24 cellular contexts compared by ENCODE assay signal in the genomic region with DNA sequence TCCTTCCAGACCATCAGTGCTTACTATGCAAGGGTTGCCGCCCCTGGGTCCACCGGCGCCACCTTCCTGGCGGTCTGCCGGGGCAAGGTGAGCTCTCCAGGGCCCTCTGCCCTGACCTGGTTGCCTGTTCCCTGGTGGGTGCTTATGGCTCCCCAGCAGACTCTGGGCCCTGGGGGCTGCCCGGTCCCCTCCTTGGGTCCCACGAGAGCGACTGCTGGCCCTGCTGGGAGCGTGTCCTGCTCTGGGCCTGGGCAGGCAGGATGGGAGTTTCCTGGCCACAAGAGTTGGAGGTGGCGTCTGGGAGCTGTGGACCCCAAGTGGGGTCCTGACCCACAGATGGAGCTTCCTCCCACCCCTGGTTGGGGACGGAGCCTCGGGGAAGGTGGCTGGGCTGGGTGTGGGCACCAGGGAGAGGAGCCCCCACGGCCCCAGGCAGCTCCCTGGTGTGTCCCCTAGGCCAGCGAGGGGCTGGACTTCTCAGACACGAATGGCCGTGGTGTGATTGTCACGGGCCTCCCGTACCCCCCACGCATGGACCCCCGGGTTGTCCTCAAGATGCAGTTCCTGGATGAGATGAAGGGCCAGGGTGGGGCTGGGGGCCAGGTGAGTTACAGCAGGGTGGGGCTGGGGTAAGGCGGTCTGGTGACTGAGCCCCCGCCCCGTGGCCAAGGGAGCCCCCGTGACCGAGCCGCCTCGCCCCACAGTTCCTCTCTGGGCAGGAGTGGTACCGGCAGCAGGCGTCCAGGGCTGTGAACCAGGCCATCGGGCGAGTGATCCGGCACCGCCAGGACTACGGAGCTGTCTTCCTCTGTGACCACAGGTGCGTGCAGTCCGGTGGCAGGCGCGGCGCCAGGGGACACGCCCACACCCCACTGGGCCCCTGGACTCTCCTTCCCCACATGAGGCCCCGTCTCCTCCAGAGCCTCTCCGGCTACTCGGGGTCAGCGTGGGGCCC. TPM values are rescaled to one million over a fixed set of nuclear protein-coding genes. Genes with fewer than 3 reads are reported as not detected.
A peak's percentile ranks its signal among the peaks of the same experiment; 100 is the strongest.
DNase-seq lines count a peak whose midpoint lies in the region; ATAC-seq and TF ChIP-seq lines count a peak whose summit lies in the region.
"Had no signal": no experiment of that assay in that cellular context is flagged by ENCODE, and none has a peak within 500 bp of the region (broad histone marks: within the 10 kb centered on the region; RNA-seq: fewer than 3 reads in every experiment).

No MANE protein-coding gene starts in this region.

- peaks cover 0 to 2% of the 10 kb centered on the region in 2 donors for H3K4me1 Mint-ChIP-seq in natural killer cell treated with Interleukin-12 subunit alpha and Interleukin-12 subunit beta and Interleukin-15 and Interleukin-18, amount 100 ng/mL, for 72 hours (ENCODE audit: low read depth in 2 of 2)
- H3K4me1 Mint-ChIP-seq in natural killer cell = peaks cover 0 to 14% of the 10 kb centered on the region in 2 donors
- H3K4me1 Mint-ChIP-seq: GM23338, mesothelial cell of epicardium had no signal

- TF ChIP-seq CTCF in natural killer cell (IDR thresholded peaks at IDR 0.05) (no peak), right atrium auricular region (IDR thresholded peaks at IDR 0.05) (no peak), brain microvascular endothelial cell (IDR thresholded peaks at IDR 0.05; ENCODE audit: low read depth, low read length, missing control alignments) (no peak)

- DNase-seq in natural killer cell treated with Interleukin-12 subunit alpha and Interleukin-12 subunit beta and Interleukin-15 and Interleukin-18, amount 100 ng/mL, for 72 hours (ENCODE audit: low spot score) = peak; percentile 49
- DNase-seq in natural killer cell (no peak), right atrium auricular region (ENCODE audit: low spot score) (no peak), sciatic nerve (ENCODE audit: low spot score) (peak; percentile 75), brain microvascular endothelial cell (no peak), NCI-H82 treated with DMSO at 0.1 percent for 48 hours (lab: John Stamatoyannopoulos, UW; ENCODE audit: unreplicated experiment) (no peak), cortex of kidney (lab: John Stamatoyannopoulos, UW) (no peak)
- no peak for DNase-seq in stimulated activated CD4-positive, alpha-beta T cell treated with anti-CD3 and anti-CD28 coated beads, Interleukin-1b, Interleukin-23, amount 100 ng/mL, for 48 hours
- DNase-seq: activated B cell treated with CpG ODN at 0.5 μM for 24 hours; activated CD8-positive, alpha-beta T cell treated with anti-CD3 and anti-CD28 coated beads, Interleukin-2, amount 10 ng/mL, durations not matched to agents 7 days and 5 days; activated T-cell treated with anti-CD3 and anti-CD28 coated beads, Interleukin-2, amount 50 U/mL, for 48 hours; DMS 273 treated with DMSO at 0.1 percent for 48 hours; NCI-H1436; NCI-H748 treated with DMSO at 0.1 percent for 48 hours; retina; stimulated activated naive CD4-positive, alpha-beta T cell had no signal

- H3K36me3 ChIP-seq in right atrium auricular region (peaks cover 1% of the 10 kb centered on the region), brain microvascular endothelial cell (replicated peaks) (no peaks in the 10 kb centered on the region)

- no peaks in the 10 kb centered on the region for H3K36me3 Mint-ChIP-seq in natural killer cell treated with Interleukin-12 subunit alpha and Interleukin-12 subunit beta and Interleukin-15 and Interleukin-18, amount 100 ng/mL, for 72 hours
- no peaks in the 10 kb centered on the region for H3K36me3 Mint-ChIP-seq in natural killer cell

- intact Hi-C loops in natural killer cell (cut with micrococcal nuclease) (no loop called here), sciatic nerve (cut with DNase I) (no loop called here)

- in situ Hi-C loops in brain microvascular endothelial cell (cut with HindIII; ENCODE audit: low pct_ligation_motif_present, low sequenced_read_pairs) = loop anchor here (25.0 kb wide), 1 partner anchor 102 kb away; no protein-coding TSS in a partner anchor

- H3K27me3 Mint-ChIP-seq in natural killer cell treated with Interleukin-12 subunit alpha and Interleukin-12 subunit beta and Interleukin-15 and Interleukin-18, amount 100 ng/mL, for 72 hours = no peaks in the 10 kb centered on the region
- H3K27me3 Mint-ChIP-seq in natural killer cell (ENCODE audit: low read depth in 2 of 2) = no peaks in the 10 kb centered on the region
- H3K27me3 Mint-ChIP-seq: activated B cell treated with CpG ODN at 0.5 μM for 24 hours had no signal

- H3K27ac ChIP-seq in right atrium auricular region = peak overlapping the region; percentile 76 to 81
- no peak overlapping the region for H3K27ac ChIP-seq in brain microvascular endothelial cell
- H3K27ac ChIP-seq: C4-2B, PC-9, SK-N-MC had no signal

- peaks cover 0 to 43% of the 10 kb centered on the region in 2 donors for H3K4me1 ChIP-seq in right atrium auricular region

- no peaks in the 10 kb centered on the region for H3K9me3 ChIP-seq in right atrium auricular region

- H3K9me3 Mint-ChIP-seq in natural killer cell treated with Interleukin-12 subunit alpha and Interleukin-12 subunit beta and Interleukin-15 and Interleukin-18, amount 100 ng/mL, for 72 hours = no peaks in the 10 kb centered on the region
- no peaks in the 10 kb centered on the region for H3K9me3 Mint-ChIP-seq in natural killer cell
- H3K9me3 Mint-ChIP-seq: activated B cell treated with CpG ODN at 0.5 μM for 24 hours; activated naive CD4-positive, alpha-beta T cell treated with anti-CD3 and anti-CD28 coated beads, Interleukin-2, amount 50 U/mL, for 72 hours; mesothelial cell of epicardium; neural crest cell; T-helper 2 cell treated with Interferon-gamma antibody and Interleukin-4, amounts not matched to agents 5 μg/mL and 100 μg/mL, for 36 hours had no signal

- H3K27ac Mint-ChIP-seq in natural killer cell treated with Interleukin-12 subunit alpha and Interleukin-12 subunit beta and Interleukin-15 and Interleukin-18, amount 100 ng/mL, for 72 hours = no peak overlapping the region
- no peak overlapping the region for H3K27ac Mint-ChIP-seq in natural killer cell
- H3K27ac Mint-ChIP-seq: activated B cell treated with CpG ODN at 0.5 μM for 24 hours; activated CD8-positive, alpha-beta T cell treated with anti-CD3 and anti-CD28 coated beads, Interleukin-2, amount 10 ng/mL, durations not matched to agents 7 days and 5 days; activated naive CD4-positive, alpha-beta T cell treated with anti-CD3 and anti-CD28 coated beads, Interleukin-2, amount 50 U/mL, for 72 hours; GM23338; mesothelial cell of epicardium; T-helper 2 cell treated with Interferon-gamma antibody and Interleukin-4, amounts not matched to agents 5 μg/mL and 100 μg/mL, for 36 hours had no signal

- no peak overlapping the region for H3K4me3 Mint-ChIP-seq in natural killer cell treated with Interleukin-12 subunit alpha and Interleukin-12 subunit beta and Interleukin-15 and Interleukin-18, amount 100 ng/mL, for 72 hours
- H3K4me3 Mint-ChIP-seq in natural killer cell = no peak overlapping the region
- H3K4me3 Mint-ChIP-seq: activated B cell treated with CpG ODN at 0.5 μM for 24 hours; activated CD8-positive, alpha-beta T cell treated with anti-CD3 and anti-CD28 coated beads, Interleukin-2, amount 10 ng/mL, durations not matched to agents 7 days and 5 days; GM23338; mesothelial cell of epicardium; neural crest cell; T-helper 2 cell treated with Interferon-gamma antibody and Interleukin-4, amounts not matched to agents 5 μg/mL and 100 μg/mL, for 36 hours had no signal

- H3K27me3 ChIP-seq in right atrium auricular region (no peaks in the 10 kb centered on the region), brain microvascular endothelial cell (replicated peaks) (no peaks in the 10 kb centered on the region)

- H3K4me3 ChIP-seq in right atrium auricular region (no peak overlapping the region), brain microvascular endothelial cell (ENCODE audit: low read depth, low read length) (no peak overlapping the region)
- H3K4me3 ChIP-seq: GM23338, PC-9, SK-N-MC had no signal

- ATAC-seq in natural killer cell treated with Interleukin-12 subunit alpha and Interleukin-12 subunit beta and Interleukin-15 and Interleukin-18, amount 100 ng/mL, for 72 hours = no peak
- ATAC-seq in natural killer cell (no peak), sciatic nerve (no peak)
- ATAC-seq: activated CD8-positive, alpha-beta T cell treated with anti-CD3 and anti-CD28 coated beads, Interleukin-2, amount 10 ng/mL, durations not matched to agents 7 days and 5 days; activated naive CD4-positive, alpha-beta T cell treated with anti-CD3 and anti-CD28 coated beads, Interleukin-2, amount 50 U/mL, for 72 hours; GM23338 had no signal

RNA-seq across cellular contexts. Expression of a gene that starts 7.1 kb away (rescaled TPM):
- not detected for total RNA-seq in natural killer cell treated with Interleukin-12 subunit alpha and Interleukin-12 subunit beta and Interleukin-15 and Interleukin-18, amount 100 ng/mL, for 72 hours
- total RNA-seq in natural killer cell (not detected), right atrium auricular region (1 to 10 TPM; 1.2 to 3.8 TPM), sciatic nerve (6.1 TPM)
- total RNA-seq: activated B cell treated with CpG ODN at 0.5 μM for 24 hours; activated CD8-positive, alpha-beta T cell treated with anti-CD3 and anti-CD28 coated beads, Interleukin-2, amount 10 ng/mL, durations not matched to agents 7 days and 5 days; activated naive CD4-positive, alpha-beta T cell treated with anti-CD3 and anti-CD28 coated beads, Interleukin-2, amount 50 U/mL, for 72 hours; mesothelial cell of epicardium; neural crest cell; PC-9 had no signal

RNA-seq across cellular contexts. Expression of a gene that starts 18.5 kb away (rescaled TPM):
- total RNA-seq in natural killer cell treated with Interleukin-12 subunit alpha and Interleukin-12 subunit beta and Interleukin-15 and Interleukin-18, amount 100 ng/mL, for 72 hours = 10 to 100 TPM; 52.4 to 87.0 TPM
- 10 to 100 TPM; 43.9 to 55.8 (median 50.6) TPM for total RNA-seq in natural killer cell
- 10 to 100 TPM; 33.5 to 39.4 TPM for total RNA-seq in right atrium auricular region
- total RNA-seq in sciatic nerve = 49.1 TPM

RNA-seq across cellular contexts. Expression of a gene that starts 18.5 kb away (rescaled TPM):
- total RNA-seq in natural killer cell treated with Interleukin-12 subunit alpha and Interleukin-12 subunit beta and Interleukin-15 and Interleukin-18, amount 100 ng/mL, for 72 hours = 10 to 100 TPM; 40.8 to 53.0 TPM
- 10 to 100 TPM; 39.3 to 47.7 (median 46.1) TPM for total RNA-seq in natural killer cell
- 10 to 100 TPM; 11.9 to 15.1 TPM for total RNA-seq in right atrium auricular region
- total RNA-seq in sciatic nerve = 23.8 TPM

RNA-seq across cellular contexts. Expression of a gene that starts 31.2 kb away (rescaled TPM):
- total RNA-seq in natural killer cell treated with Interleukin-12 subunit alpha and Interleukin-12 subunit beta and Interleukin-15 and Interleukin-18, amount 100 ng/mL, for 72 hours = 10 to 100 TPM; 32.3 to 76.9 TPM
- total RNA-seq in natural killer cell = 10 to 100 TPM; 36.3 to 52.0 (median 40.4) TPM
- 1 to 10 TPM; 4.8 to 9.2 TPM for total RNA-seq in right atrium auricular region
- 34.1 TPM for total RNA-seq in sciatic nerve

RNA-seq across cellular contexts. Expression of a gene that starts 36.1 kb away (rescaled TPM):
- 1 to 10 TPM in 1 of 2 donors, under 1 TPM in 1; 0.88 to 3.2 TPM for total RNA-seq in natural killer cell treated with Interleukin-12 subunit alpha and Interleukin-12 subunit beta and Interleukin-15 and Interleukin-18, amount 100 ng/mL, for 72 hours
- total RNA-seq in natural killer cell = 10 to 100 TPM in 1 of 3 donors, 1 to 10 TPM in 2; 6.7 to 12.9 (median 8.3) TPM
- 10 to 100 TPM in 1 of 2 donors, 1 to 10 TPM in 1; 5.7 to 10.1 TPM for total RNA-seq in right atrium auricular region
- total RNA-seq in sciatic nerve = 19.7 TPM

Comparison
In these comparisons a context has a peak if more than half of its experiments do, and no peak if none do; other contexts are left out.
1. DNase-seq: peak in natural killer cell treated with Interleukin-12 subunit alpha and Interleukin-12 subunit beta and Interleukin-15 and Interleukin-18, amount 100 ng/mL, for 72 hours (single experiment) and sciatic nerve (single experiment); none in natural killer cell (single experiment), right atrium auricular region (single experiment), stimulated activated CD4-positive, alpha-beta T cell treated with anti-CD3 and anti-CD28 coated beads, Interleukin-1b, Interleukin-23, amount 100 ng/mL, for 48 hours (single experiment), brain microvascular endothelial cell (single experiment), NCI-H82 treated with DMSO at 0.1 percent for 48 hours (single experiment) and cortex of kidney (single experiment).